Comparison of ENCODE assay signal across 22 cellular contexts in genomic region chr2:3712841-3713503, GRCh38. TPM values are rescaled to one million over a fixed set of nuclear protein-coding genes. Genes with fewer than 3 reads are reported as not detected.
DNase-seq lines count a peak whose midpoint lies in the region; ATAC-seq and TF ChIP-seq lines count a peak whose summit lies in the region.
"Had no signal": no experiment of that assay in that cellular context is flagged by ENCODE, and none has a peak within 500 bp of the region (broad histone marks: within the 10 kb centered on the region; RNA-seq: fewer than 3 reads in every experiment).

No MANE protein-coding gene starts in this region.

- DNase-seq in right lobe of liver (no peak), body of pancreas (no peak), inferior parietal cortex (ENCODE audit: extremely low spot score) (peak; percentile 61), AG20443 (ENCODE audit: low spot score) (no peak), MV-4-11 (lab: John Stamatoyannopoulos, UW) (no peak)
- no peak for DNase-seq in activated T-helper 2 cell treated with anti-CD3 and anti-CD28 coated beads, Interferon-gamma antibody, Interleukin-2, Interleukin-4, amounts not matched to agents 10 μg/mL and 5 μg/mL and 100 μg/mL, durations not matched to agents 14 hours and 24 hours and 36 hours (ENCODE audit: low spot score)
- DNase-seq: activated CD8-positive, alpha-beta memory T cell treated with anti-CD3 and anti-CD28 coated beads for 24 hours; activated naive CD4-positive, alpha-beta T cell treated with Interleukin-2 at 50 U/mL for 16 hours; activated T-cell treated with anti-CD3 and anti-CD28 coated beads, Interleukin-2, amount 50 U/mL, for 24 hours; CD8-positive, alpha-beta memory T cell; central memory CD4-positive, alpha-beta T cell; glutamatergic neuron; KBM-7; left colon; nephron progenitor cell; pancreas; right cardiac atrium; T-helper 1 cell had no signal

- TF ChIP-seq CTCF in liver (IDR thresholded peaks at IDR 0.05; ENCODE audit: low read depth, low read length, missing input control) = no peak
- TF ChIP-seq CTCF in right lobe of liver (IDR thresholded peaks at IDR 0.05) = no peak
- TF ChIP-seq CTCF in body of pancreas (IDR thresholded peaks at IDR 0.05) = no peak

- no peak overlapping the region for H3K4me3 ChIP-seq in liver (ENCODE audit: low read depth in 1 of 3, low read length in 3 of 3)
- H3K4me3 ChIP-seq in right lobe of liver = no peak overlapping the region
- H3K4me3 ChIP-seq in body of pancreas = no peak overlapping the region
- H3K4me3 ChIP-seq: pancreas, SJSA1 had no signal

- no peaks in the 10 kb centered on the region for H3K27me3 Mint-ChIP-seq in activated T-helper 2 cell treated with anti-CD3 and anti-CD28 coated beads, Interferon-gamma antibody, Interleukin-2, Interleukin-4, amounts not matched to agents 10 μg/mL and 5 μg/mL and 100 μg/mL, durations not matched to agents 14 hours and 24 hours and 36 hours (ENCODE audit: low read depth)

- no peaks in the 10 kb centered on the region for H3K36me3 Mint-ChIP-seq in activated T-helper 2 cell treated with anti-CD3 and anti-CD28 coated beads, Interferon-gamma antibody, Interleukin-2, Interleukin-4, amounts not matched to agents 10 μg/mL and 5 μg/mL and 100 μg/mL, durations not matched to agents 14 hours and 24 hours and 36 hours (ENCODE audit: low read depth)
- H3K36me3 Mint-ChIP-seq: CD8-positive, alpha-beta memory T cell; type B pancreatic cell had no signal

- no peaks in the 10 kb centered on the region for H3K4me1 Mint-ChIP-seq in activated T-helper 2 cell treated with anti-CD3 and anti-CD28 coated beads, Interferon-gamma antibody, Interleukin-2, Interleukin-4, amounts not matched to agents 10 μg/mL and 5 μg/mL and 100 μg/mL, durations not matched to agents 14 hours and 24 hours and 36 hours (ENCODE audit: low read depth)
- H3K4me1 Mint-ChIP-seq: CD8-positive, alpha-beta memory T cell; nephron progenitor cell had no signal

- H3K9ac ChIP-seq in liver (ENCODE audit: low read depth in 1 of 2, low read length in 2 of 2) = no peak overlapping the region

- H3K27ac ChIP-seq in liver (ENCODE audit: low read depth in 1 of 2, low read length in 2 of 2) (no peak overlapping the region), right lobe of liver (no peak overlapping the region), body of pancreas (no peak overlapping the region)
- H3K27ac ChIP-seq: pancreas, SJSA1 had no signal

- H3K9me3 ChIP-seq in liver (ENCODE audit: control insufficient read depth in 4 of 4, low read length in 3 of 4) = no peaks in the 10 kb centered on the region
- H3K9me3 ChIP-seq in right lobe of liver = no peaks in the 10 kb centered on the region
- no peaks in the 10 kb centered on the region for H3K9me3 ChIP-seq in body of pancreas
- H3K9me3 ChIP-seq: pancreas, SJSA1 had no signal

- H3K27me3 ChIP-seq in liver (ENCODE audit: control insufficient read depth in 4 of 4, insufficient read depth in 4 of 4, low read length in 3 of 4) (no peaks in the 10 kb centered on the region), right lobe of liver (no peaks in the 10 kb centered on the region), body of pancreas (no peaks in the 10 kb centered on the region)
- H3K27me3 ChIP-seq: SJSA1 had no signal

- TF ChIP-seq RAD21 in liver (IDR thresholded peaks at IDR 0.05) = no peak

- no peak overlapping the region for H3K4me3 Mint-ChIP-seq in activated T-helper 2 cell treated with anti-CD3 and anti-CD28 coated beads, Interferon-gamma antibody, Interleukin-2, Interleukin-4, amounts not matched to agents 10 μg/mL and 5 μg/mL and 100 μg/mL, durations not matched to agents 14 hours and 24 hours and 36 hours (ENCODE audit: low read depth)
- H3K4me3 Mint-ChIP-seq: activated T-cell treated with anti-CD3 and anti-CD28 coated beads, Interleukin-2, amount 50 U/mL, for 24 hours; CD8-positive, alpha-beta memory T cell; nephron progenitor cell; type B pancreatic cell had no signal

- 73% methylated on average over 10 of the region's 10 CpGs for WGBS in liver
- WGBS in right lobe of liver (ENCODE audit: insufficient coverage, low coverage, low lambda C conversion rate, missing lambda C conversion rate) = 60% methylated on average over 9 of the region's 10 CpGs
- WGBS in body of pancreas, 2 donors = 53 to 61% methylated on average over 9 to 10 of the region's 10 CpGs

- ATAC-seq in right lobe of liver (no peak), body of pancreas (peak; percentile 24)
- ATAC-seq: left colon, pancreas, right cardiac atrium had no signal

- no peaks in the 10 kb centered on the region for H3K9me3 Mint-ChIP-seq in activated T-helper 2 cell treated with anti-CD3 and anti-CD28 coated beads, Interferon-gamma antibody, Interleukin-2, Interleukin-4, amounts not matched to agents 10 μg/mL and 5 μg/mL and 100 μg/mL, durations not matched to agents 14 hours and 24 hours and 36 hours
- H3K9me3 Mint-ChIP-seq: activated T-cell treated with anti-CD3 and anti-CD28 coated beads, Interleukin-2, amount 50 U/mL, for 24 hours; nephron progenitor cell; type B pancreatic cell had no signal

- no peaks in the 10 kb centered on the region for H3K4me1 ChIP-seq in liver (ENCODE audit: control insufficient read depth in 4 of 4, insufficient read depth in 4 of 4, low read length in 3 of 4)
- H3K4me1 ChIP-seq in right lobe of liver = no peaks in the 10 kb centered on the region
- H3K4me1 ChIP-seq in body of pancreas = no peaks in the 10 kb centered on the region
- H3K4me1 ChIP-seq: pancreas, SJSA1 had no signal

- no peak for TF ChIP-seq POLR2A in right lobe of liver (IDR thresholded peaks at IDR 0.05)
- TF ChIP-seq POLR2A in body of pancreas (IDR thresholded peaks at IDR 0.05) = no peak

- H3K36me3 ChIP-seq in liver (ENCODE audit: control insufficient read depth in 4 of 4, insufficient read depth in 3 of 4, low read depth in 1 of 4, low read length in 3 of 4) (no peaks in the 10 kb centered on the region), right lobe of liver (no peaks in the 10 kb centered on the region), body of pancreas (replicated peaks in 1 of 2; ENCODE audit: insufficient read depth in 1 of 2, low read depth in 2 of 2) (no peaks in the 10 kb centered on the region)
- H3K36me3 ChIP-seq: pancreas, SJSA1 had no signal

- H3K27ac Mint-ChIP-seq in activated T-helper 2 cell treated with anti-CD3 and anti-CD28 coated beads, Interferon-gamma antibody, Interleukin-2, Interleukin-4, amounts not matched to agents 10 μg/mL and 5 μg/mL and 100 μg/mL, durations not matched to agents 14 hours and 24 hours and 36 hours = no peak overlapping the region
- H3K27ac Mint-ChIP-seq: activated T-cell treated with anti-CD3 and anti-CD28 coated beads, Interleukin-2, amount 50 U/mL, for 24 hours; nephron progenitor cell; type B pancreatic cell had no signal

- intact Hi-C loops in right lobe of liver (cut with DNase I) = no loop called here
- intact Hi-C loops in body of pancreas (cut with DNase I) = no loop called here
- intact Hi-C loops in activated T-helper 2 cell treated with anti-CD3 and anti-CD28 coated beads, Interferon-gamma antibody, Interleukin-2, Interleukin-4, amounts not matched to agents 10 μg/mL and 5 μg/mL and 100 μg/mL, durations not matched to agents 14 hours and 24 hours and 36 hours (cut with micrococcal nuclease) = no loop called here

TF ChIP-seq in liver, 16 proteins besides CTCF, POLR2A, EP300 and RAD21:
- TF ChIP-seq EGR1 (IDR thresholded peaks at IDR 0.05; ENCODE audit: low read depth in 2 of 2) = no peak
- peak; percentile 38 for TF ChIP-seq REST (IDR thresholded peaks at IDR 0.05)
- peak; percentile 54 for TF ChIP-seq NR2F2 (IDR thresholded peaks at IDR 0.05)

RNA-seq across cellular contexts. Expression of gene DCDC2C, which starts 9.6 kb away (rescaled TPM):
- total RNA-seq in liver = not detected
- not detected for polyA plus RNA-seq in liver
- total RNA-seq in right lobe of liver = not detected
- not detected for total RNA-seq in body of pancreas
- not detected in 2 replicates for total RNA-seq in activated T-helper 2 cell treated with anti-CD3 and anti-CD28 coated beads, Interferon-gamma antibody, Interleukin-2, Interleukin-4, amounts not matched to agents 10 μg/mL and 5 μg/mL and 100 μg/mL, durations not matched to agents 14 hours and 24 hours and 36 hours
- total RNA-seq: CD8-positive, alpha-beta memory T cell; left colon; NCI-H460; pancreas; right cardiac atrium; SJSA1 had no signal
- polyA plus RNA-seq: CD8-positive, alpha-beta memory T cell; pancreas; right cardiac atrium had no signal

RNA-seq across cellular contexts. Expression of gene ALLC, which starts 55.0 kb away (rescaled TPM):
- total RNA-seq in liver (1 to 10 TPM in 1 of 2 donors, under 1 TPM in 1; 0.14 to 1.3 TPM), right lobe of liver (under 1 TPM in 5 of 6 experiments, not detected in 1; 0.18 to 0.63 (median 0.31) TPM), body of pancreas (not detected)
- polyA plus RNA-seq in liver = 1 to 10 TPM in 1 of 2 donors, under 1 TPM in 1; 0.09 to 1.4 TPM
- total RNA-seq in activated T-helper 2 cell treated with anti-CD3 and anti-CD28 coated beads, Interferon-gamma antibody, Interleukin-2, Interleukin-4, amounts not matched to agents 10 μg/mL and 5 μg/mL and 100 μg/mL, durations not matched to agents 14 hours and 24 hours and 36 hours = not detected in 2 replicates
- total RNA-seq: CD8-positive, alpha-beta memory T cell; left colon; NCI-H460; pancreas; SJSA1 had no signal
- polyA plus RNA-seq: CD8-positive, alpha-beta memory T cell had no signal
